Comparison of ENCODE assay signal across 8 cellular contexts in genomic region chr11:134253189-134253993, GRCh38. TPM values are rescaled to one million over a fixed set of nuclear protein-coding genes. Genes with fewer than 3 reads are reported as not detected.
DNase-seq lines count a peak whose midpoint lies in the region; ATAC-seq and TF ChIP-seq lines count a peak whose summit lies in the region.

TSS of gene ACAD8 (plus strand) at chr11:134253568. CDS start at chr11:134253601, 33 bp downstream.
TSS of gene THYN1 (minus strand) at chr11:134253352. CDS start at chr11:134252882, 470 bp downstream.

- CTCF ChIA-PET in PC-9 (lab: Charles Lee): interaction anchor here (0.6 to 0.7 kb wide), 2 partner anchors 20 to 99 kb away, joined by 4 read pairs; no protein-coding TSS in a partner anchor

- no peaks in the 10 kb centered on the region for H3K9me2 ChIP-seq in PC-9 (ENCODE audit: insufficient read depth)

- TF ChIP-seq CTCF in PC-9 (conservative IDR thresholded peaks at IDR 0.05): peak; percentile 39; the same call in 1 of the 2 replicates
- no peak for TF ChIP-seq CTCF in epithelial cell of proximal tubule (conservative IDR thresholded peaks at IDR 0.05; ENCODE audit: low read depth, low read length)

- intact Hi-C loops in PC-9 (cut with micrococcal nuclease; ENCODE audit: unreplicated experiment): loop anchor here (2.0 to 5.0 kb wide), 2 partner anchors 29 to 79 kb away; partner anchors contain the start of genes GLB1L2 and VPS26B

- peaks cover 18% of the 10 kb centered on the region for H3K79me2 ChIP-seq in PC-9 (ENCODE audit: low read depth)

- peak within 1 kb of the TSS; percentile 84 for H3K4me3 ChIP-seq in Jurkat, Clone E6-1 (ENCODE audit: low read length)
- H3K4me3 ChIP-seq in PC-9 (peak within 1 kb of the TSS; percentile 73), epithelial cell of proximal tubule (ENCODE audit: low read depth, low read length) (peak within 1 kb of the TSS; percentile 95), mucosa of stomach (ENCODE audit: low read length) (peak within 1 kb of the TSS; percentile 99)

- no peaks in the 10 kb centered on the region for H3K9me3 ChIP-seq in PC-9 (ENCODE audit: insufficient read depth, low read depth)
- no peaks in the 10 kb centered on the region for H3K9me3 ChIP-seq in mucosa of stomach (ENCODE audit: control insufficient read depth, low read length)

- H4K20me1 ChIP-seq in PC-9 (ENCODE audit: insufficient read depth): no peaks in the 10 kb centered on the region

- DNase-seq in DMS53 (lab: John Stamatoyannopoulos, UW) (peak; percentile 98), PC-9 (peak; percentile 92), epithelial cell of proximal tubule (ENCODE audit: low read depth) (peak; percentile 57)
- peak; percentile 98 for DNase-seq in Jurkat, Clone E6-1 (ENCODE audit: low read depth, low spot score)
- peak; percentile 94 for DNase-seq in activated T-cell treated with anti-CD3 and anti-CD28 coated beads, Interleukin-2, amount 50 U/mL, for 1 hour
- DNase-seq in stimulated activated CD8-positive, alpha-beta memory T cell treated with anti-CD3 and anti-CD28 coated beads, Interleukin-7, amount 100 ng/mL, for 1 hour (ENCODE audit: low read depth in 2 of 2): peak; percentile 85 to 90

- POLR2A ChIA-PET in PC-9 (lab: Charles Lee; ENCODE audit: unreplicated experiment): interaction anchor here (0.6 to 0.8 kb wide), 3 partner anchors 29 to 51 kb away, joined by 3 to 11 read pairs (median 6); partner anchors contain the start of genes NCAPD3 and VPS26B

- H3K27ac ChIP-seq in PC-9: no peak within 1 kb of the TSS

- BruUV-seq in PC-9 (replicated peaks; lab: Mats Ljungman, UMichigan): no TSS peak

- no peaks in the 10 kb centered on the region for H3K36me3 ChIP-seq in PC-9 (ENCODE audit: low read depth)
- no peaks in the 10 kb centered on the region for H3K36me3 ChIP-seq in mucosa of stomach (ENCODE audit: control insufficient read depth, insufficient read depth, low read length)

- H3K4me1 ChIP-seq in PC-9 (replicated peaks; ENCODE audit: insufficient read depth): peaks cover 15% of the 10 kb centered on the region
- H3K4me1 ChIP-seq in mucosa of stomach (ENCODE audit: control insufficient read depth, insufficient read depth, low read length): peaks cover 13% of the 10 kb centered on the region

- peak within 1 kb of the TSS; percentile 99 for H2AFZ ChIP-seq in PC-9

- no peaks in the 10 kb centered on the region for H3F3A ChIP-seq in PC-9 (ENCODE audit: insufficient read depth, low read depth)

- peak; percentile 99 for ATAC-seq in GM21619 (IDR thresholded peaks at IDR 0.05; ENCODE audit: unreplicated experiment)

- H3K9ac ChIP-seq in mucosa of stomach (ENCODE audit: low read length): peak within 1 kb of the TSS; percentile 81

- H3K27me3 ChIP-seq in PC-9 (ENCODE audit: insufficient read depth, low read depth) (no peaks in the 10 kb centered on the region), mucosa of stomach (ENCODE audit: control insufficient read depth, insufficient read depth, low read length) (no peaks in the 10 kb centered on the region)

- peak within 1 kb of the TSS; percentile 96 for H3K4me2 ChIP-seq in PC-9

RNA-seq across cellular contexts. Expression of gene ACAD8, which starts in this region (rescaled TPM):
- 62.2 TPM for polyA plus RNA-seq in Jurkat, Clone E6-1 (2012; ENCODE audit: insufficient read depth, insufficient read length)
- total RNA-seq in PC-9 (2021) (16.1 and 17.2 TPM in 2 replicates), epithelial cell of proximal tubule (15.6 and 18.1 TPM in 2 replicates)

RNA-seq across cellular contexts. Expression of gene THYN1, which starts in this region (rescaled TPM):
- polyA plus RNA-seq in Jurkat, Clone E6-1 (2012; ENCODE audit: insufficient read depth, insufficient read length): 294 TPM
- total RNA-seq in PC-9 (2021): 29.8 and 41.2 TPM in 2 replicates
- total RNA-seq in epithelial cell of proximal tubule: 51.6 and 69.2 TPM in 2 replicates
